1 cellular context compared by ENCODE assay signal in genomic region chr19:56161534-56161933, GRCh38.
TF ChIP-seq lines count a peak whose summit lies in the region.

No MANE protein-coding gene starts in this region.

TF ChIP-seq in endothelial cell of umbilical vein, 7 proteins besides CTCF, POLR2A, EP300 and RAD21:
- no peak for TF ChIP-seq EZH2 (IDR thresholded peaks at IDR 0.05; ENCODE audit: borderline replicate concordance, low read depth, low read length, severe bottlenecking)
- TF ChIP-seq MYC (IDR thresholded peaks at IDR 0.05; ENCODE audit: low read depth, low read length), result no peak
- TF ChIP-seq FOS (IDR thresholded peaks at IDR 0.05; ENCODE audit: borderline replicate concordance, insufficient read depth, low read length), result no peak
- no peak for TF ChIP-seq GATA2 (IDR thresholded peaks at IDR 0.05; ENCODE audit: insufficient read depth, insufficient read length, low read depth, low read length)
- TF ChIP-seq POLR2AphosphoS5 (IDR thresholded peaks at IDR 0.05; ENCODE audit: insufficient read depth, low read depth, low read length), result no peak
- TF ChIP-seq JUN (IDR thresholded peaks at IDR 0.05; ENCODE audit: borderline replicate concordance, insufficient read depth, insufficient read length, low read depth), result no peak
- TF ChIP-seq MAX (IDR thresholded peaks at IDR 0.05; ENCODE audit: insufficient read depth, insufficient read length), result no peak
